Comparison of ENCODE assay signal across 1 cellular context in genomic region chr2:227115761-227116160, GRCh38.
TF ChIP-seq lines count a peak whose summit lies in the region.

No MANE protein-coding gene starts in this region.

TF ChIP-seq in IMR-90, 13 proteins besides CTCF, POLR2A, EP300 and RAD21:
- TF ChIP-seq MAFK (IDR thresholded peaks at IDR 0.05; ENCODE audit: low read depth, low read length): no peak
- TF ChIP-seq, protein P1, sequence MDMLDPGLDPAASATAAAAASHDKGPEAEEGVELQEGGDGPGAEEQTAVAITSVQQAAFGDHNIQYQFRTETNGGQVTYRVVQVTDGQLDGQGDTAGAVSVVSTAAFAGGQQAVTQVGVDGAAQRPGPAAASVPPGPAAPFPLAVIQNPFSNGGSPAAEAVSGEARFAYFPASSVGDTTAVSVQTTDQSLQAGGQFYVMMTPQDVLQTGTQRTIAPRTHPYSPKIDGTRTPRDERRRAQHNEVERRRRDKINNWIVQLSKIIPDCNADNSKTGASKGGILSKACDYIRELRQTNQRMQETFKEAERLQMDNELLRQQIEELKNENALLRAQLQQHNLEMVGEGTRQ (IDR thresholded peaks at IDR 0.05; ENCODE audit: low read depth, low read length): peak; percentile 47
